In genomic region chr2:112682101-112682500, GRCh38 we compare ENCODE assay signal across 22 cellular contexts. TPM values are rescaled to one million over a fixed set of nuclear protein-coding genes. Genes with fewer than 3 reads are reported as not detected.
DNase-seq lines count a peak whose midpoint lies in the region; ATAC-seq, FAIRE-seq and TF ChIP-seq lines count a peak whose summit lies in the region.
"Had no signal": no experiment of that assay in that cellular context is flagged by ENCODE, and none has a peak within 500 bp of the region (broad histone marks: within the 10 kb centered on the region; RNA-seq: fewer than 3 reads in every experiment).

No MANE protein-coding gene starts in this region.

- H3K27me3 ChIP-seq in K562 (ENCODE audit: control insufficient read depth in 2 of 2, insufficient read depth in 2 of 2, low read length in 2 of 2) (no peaks in the 10 kb centered on the region), parathyroid adenoma (ENCODE audit: control insufficient read depth, insufficient read depth, low read length) (no peaks in the 10 kb centered on the region), Caco-2 (replicated peaks; ENCODE audit: control insufficient read depth, insufficient read depth, low read length) (no peaks in the 10 kb centered on the region)

- no peak for FAIRE-seq in K562 (lab: Jason Lieb, UNC)

- H3K27ac ChIP-seq in K562 (ENCODE audit: extremely low read depth, low read depth, low read length) = no peak overlapping the region
- no peak overlapping the region for H3K27ac ChIP-seq in parathyroid adenoma

- in situ Hi-C loops in K562 (cut with MboI) = no loop called here

- H3K4me3 ChIP-seq in K562 (no peak overlapping the region), parathyroid adenoma (ENCODE audit: low read depth, low read length) (no peak overlapping the region), Caco-2 (ENCODE audit: low read depth, low read length) (no peak overlapping the region)
- H3K4me3 ChIP-seq: HAP-1 had no signal

- TF ChIP-seq RAD21 in K562 (CRISPR knock-in tag; conservative IDR thresholded peaks at IDR 0.05 in 1 of 2, IDR thresholded peaks at IDR 0.05 in 1 of 2) = no peak

- peak; percentile 96 for DNase-seq in GF-D8 (lab: John Stamatoyannopoulos, UW)
- peak; percentile 78 for DNase-seq in MV-4-11 (lab: John Stamatoyannopoulos, UW)
- DNase-seq in K562 (ENCODE audit: extremely low read depth in 1 of 4, low spot score in 3 of 4) = no peak
- no peak for DNase-seq in medulla oblongata (ENCODE audit: extremely low spot score)
- DNase-seq in Caco-2 = no peak
- no peak for DNase-seq in DMS 273 (lab: John Stamatoyannopoulos, UW; ENCODE audit: unreplicated experiment)
- DNase-seq: DMS53, NCI-H1105 treated with DMSO at 0.1 percent for 48 hours, NCI-H1930, NCI-H2171, NCI-H446 treated with DMSO at 0.1 percent for 48 hours, NCI-H82, RPMI8226, T-helper 17 cell had no signal

- H3K9me3 ChIP-seq in K562 (replicated peaks; ENCODE audit: control insufficient read depth, insufficient read depth, low read depth, low read length) (no peaks in the 10 kb centered on the region), parathyroid adenoma (ENCODE audit: control insufficient read depth, low read length) (no peaks in the 10 kb centered on the region), Caco-2 (no peaks in the 10 kb centered on the region)
- H3K9me3 ChIP-seq: HAP-1 had no signal

- peaks cover 28 to 53% of the 10 kb centered on the region in 2 experiments for H3K4me1 ChIP-seq in K562 (replicated peaks in 1 of 2; ENCODE audit: control insufficient read depth in 2 of 2, insufficient read depth in 2 of 2, low read length in 2 of 2)
- H3K4me1 ChIP-seq in parathyroid adenoma = no peaks in the 10 kb centered on the region
- no peaks in the 10 kb centered on the region for H3K4me1 ChIP-seq in Caco-2
- H3K4me1 ChIP-seq: HAP-1 had no signal

- H2AFZ ChIP-seq in K562 (ENCODE audit: low read depth, low read length) = peak overlapping the region; percentile 77
- H2AFZ ChIP-seq in parathyroid adenoma = peak overlapping the region; percentile 34

- no peak overlapping the region for H3K27ac Mint-ChIP-seq in Caco-2 (ENCODE audit: unreplicated experiment)
- H3K27ac Mint-ChIP-seq: T-helper 17 cell had no signal

- ATAC-seq in K562 (no peak), HG03457 (IDR thresholded peaks at IDR 0.05; ENCODE audit: unreplicated experiment) (no peak)
- ATAC-seq: T-helper 17 cell had no signal

- no peaks in the 10 kb centered on the region for H3K36me3 ChIP-seq in K562 (ENCODE audit: control insufficient read depth, insufficient read depth, low read length)
- H3K36me3 ChIP-seq in parathyroid adenoma (ENCODE audit: control insufficient read depth, insufficient read depth, low read length) = no peaks in the 10 kb centered on the region
- H3K36me3 ChIP-seq in Caco-2 (ENCODE audit: control insufficient read depth, insufficient read depth, low read length) = no peaks in the 10 kb centered on the region
- H3K36me3 ChIP-seq: HAP-1 had no signal

- no peaks in the 10 kb centered on the region for H3K9me3 Mint-ChIP-seq in Caco-2 (ENCODE audit: unreplicated experiment)

- no peak overlapping the region for H3K4me3 Mint-ChIP-seq in Caco-2 (ENCODE audit: unreplicated experiment)
- H3K4me3 Mint-ChIP-seq: T-helper 17 cell had no signal

- peak overlapping the region in 1 of 2 experiments; percentile 60; a peak in 1 of 4 replicates for H3K9ac ChIP-seq in K562 (ENCODE audit: insufficient read depth in 1 of 2, low read depth in 2 of 2, low read length in 2 of 2)
- no peak overlapping the region for H3K9ac ChIP-seq in parathyroid adenoma

- H3K4me2 ChIP-seq in K562 (ENCODE audit: insufficient read depth, low read length) (no peak overlapping the region), parathyroid adenoma (ENCODE audit: low read length) (no peak overlapping the region)

- CTCF ChIA-PET in K562 (lab: Yijun Ruan, JAX; ENCODE audit: low intra/inter-chr PET ratio) (no interaction called here), Caco-2 (lab: Charles Lee) (no interaction called here)

- no peaks in the 10 kb centered on the region for H3K9me1 ChIP-seq in K562 (ENCODE audit: control insufficient read depth, insufficient read depth, low read length)

- no peaks in the 10 kb centered on the region for H3K79me2 ChIP-seq in K562 (ENCODE audit: control insufficient read depth, insufficient read depth, low read length)
- no peaks in the 10 kb centered on the region for H3K79me2 ChIP-seq in parathyroid adenoma

- no peak for TF ChIP-seq CTCF in K562 (IDR thresholded peaks at IDR 0.05 in 2 of 3, conservative IDR thresholded peaks at IDR 0.05 in 1 of 3; ENCODE audit: insufficient read depth in 2 of 3, low read depth in 1 of 3, low read length in 3 of 3)
- TF ChIP-seq CTCF in parathyroid adenoma (IDR thresholded peaks at IDR 0.05) = no peak
- TF ChIP-seq CTCF in Caco-2 (IDR thresholded peaks at IDR 0.05; ENCODE audit: insufficient read depth in 1 of 2, low read depth in 1 of 2, low read length in 1 of 2, severe bottlenecking in 1 of 2, unreplicated experiment in 1 of 2) = no peak

- no peaks in the 10 kb centered on the region for H3K4me1 Mint-ChIP-seq in Caco-2 (ENCODE audit: low read depth, unreplicated experiment)

- no peak for TF ChIP-seq EP300 in K562 (IDR thresholded peaks at IDR 0.05; ENCODE audit: low read length)

- intact Hi-C loops in K562 (cut with micrococcal nuclease) (no loop called here), Caco-2 (cut with micrococcal nuclease; ENCODE audit: unreplicated experiment) (no loop called here)

- no peaks in the 10 kb centered on the region for H3K36me3 Mint-ChIP-seq in Caco-2 (ENCODE audit: insufficient read depth, unreplicated experiment)

- POLR2A ChIA-PET in K562 (lab: Yijun Ruan, JAX) = interaction anchor here (2.1 to 3.1 kb wide), 5 partner anchors 8 to 37 kb away, joined by 5 to 12 read pairs (median 9); partner anchors contain the start of gene SLC20A1
- POLR2A ChIA-PET in Caco-2 (lab: Charles Lee) = no interaction called here

- H4K20me1 ChIP-seq in K562 (replicated peaks; ENCODE audit: control insufficient read depth, insufficient read depth, low read length) = no peaks in the 10 kb centered on the region

- BruUV-seq in K562 (replicated peaks; lab: Mats Ljungman, UMichigan) (no TSS peak), Caco-2 (replicated peaks; lab: Mats Ljungman, UMichigan) (no TSS peak)

- TF ChIP-seq POLR2A in K562 (conservative IDR thresholded peaks at IDR 0.05) = no peak

- H3K27me3 Mint-ChIP-seq in Caco-2 (ENCODE audit: insufficient read depth, unreplicated experiment) = no peaks in the 10 kb centered on the region
- H3K27me3 Mint-ChIP-seq: T-helper 17 cell had no signal

- 66% methylated on average over 7 of the region's 7 CpGs for WGBS in K562 (ENCODE audit: insufficient coverage, low coverage, missing lambda C conversion rate)

TF ChIP-seq in K562, 482 proteins besides CTCF, POLR2A, EP300 and RAD21 (continues in another document):
- peak; percentile 62 for TF ChIP-seq L3MBTL2 (IDR thresholded peaks at IDR 0.05)
- no peak for TF ChIP-seq MTA3 (IDR thresholded peaks at IDR 0.05; ENCODE audit: borderline replicate concordance)

RNA-seq across cellular contexts. Expression of gene SLC20A1, which starts 36.4 kb away (rescaled TPM):
- 495 and 804 TPM in 2 replicates for total RNA-seq in K562 (2011; cell fraction: chromatin; rRNA removed; ENCODE audit: low replicate concordance)
- total RNA-seq in K562 (2011; cell fraction: nucleolus; rRNA removed) = 263 and 289 TPM in 2 replicates
- total RNA-seq in K562 (2011; cell fraction: nucleoplasm; rRNA removed) = 478 and 674 TPM in 2 replicates
- total RNA-seq in K562 (2014; rRNA removed) (64.7 and 66.0 TPM in 2 replicates), K562 (2014; rRNA removed; fragmentation: Illumina TruSeq; extraction: Trizol) (95.1 and 111 TPM in 2 replicates), K562 (2015; rRNA removed; fragmentation: Illumina TruSeq; extraction: Trizol) (66.8 and 68.9 TPM in 2 replicates), K562 (2021) (123 and 136 TPM in 2 replicates), Caco-2 (2022) (91.1 and 102 TPM in 2 replicates)
- polyA plus RNA-seq in K562 (2011; rRNA removed) (101 and 150 TPM in 2 replicates), K562 (2014; fragmentation: Illumina TruSeq; extraction: Trizol) (85.8 and 87.8 TPM in 2 replicates), K562 (2014; fragmentation: Nextera tagmentation; extraction: Ambion mirVana) (10 to 100 TPM; 53.8 to 56.1 TPM), K562 (2014; rRNA removed) (74.7 and 77.3 TPM in 2 replicates)
- 105 and 114 TPM in 2 replicates for polyA plus RNA-seq in K562 (2011; cell fraction: cytosol; rRNA removed)
- polyA plus RNA-seq in K562 (2011; cell fraction: nucleus; rRNA removed) = 166 and 277 TPM in 2 replicates
- 55.6 and 102 TPM in 2 replicates for polyA plus RNA-seq in K562 (2012)
- polyA minus RNA-seq in K562 (2011; rRNA and poly(A)+ RNA removed) = 151 and 243 TPM in 2 replicates
- polyA minus RNA-seq in K562 (2011; cell fraction: cytosol; rRNA and poly(A)+ RNA removed) = 79.2 and 124 TPM in 2 replicates
- 120 and 135 TPM in 2 replicates for polyA minus RNA-seq in K562 (2011; cell fraction: nucleus; rRNA and poly(A)+ RNA removed)

RNA-seq across cellular contexts. Expression of gene NT5DC4, which starts 38.7 kb away (rescaled TPM):
- 26.6 and 60.2 TPM in 2 replicates for total RNA-seq in K562 (2011; cell fraction: chromatin; rRNA removed; ENCODE audit: low replicate concordance)
- 32.0 and 34.7 TPM in 2 replicates for total RNA-seq in K562 (2011; cell fraction: nucleolus; rRNA removed)
- 22.7 and 29.8 TPM in 2 replicates for total RNA-seq in K562 (2011; cell fraction: nucleoplasm; rRNA removed)
- total RNA-seq in K562 (2014; rRNA removed) (0.94 and 1.0 TPM in 2 replicates), K562 (2014; rRNA removed; fragmentation: Illumina TruSeq; extraction: Trizol) (0.44 and 2.3 TPM in 2 replicates), K562 (2015; rRNA removed; fragmentation: Illumina TruSeq; extraction: Trizol) (0.45 and 0.65 TPM in 2 replicates), K562 (2021) (4.7 and 6.8 TPM in 2 replicates), Caco-2 (2022) (3.3 and 4.0 TPM in 2 replicates)
- polyA plus RNA-seq in K562 (2011; rRNA removed) (3.4 and 6.9 TPM in 2 replicates), K562 (2014; fragmentation: Illumina TruSeq; extraction: Trizol) (0.56 and 1.8 TPM in 2 replicates), K562 (2014; fragmentation: Nextera tagmentation; extraction: Ambion mirVana) (1 to 10 TPM; 2.5 to 2.8 TPM), K562 (2014; rRNA removed) (1.6 and 5.0 TPM in 2 replicates)
- polyA plus RNA-seq in K562 (2011; cell fraction: cytosol; rRNA removed) = 0.65 and 1.6 TPM in 2 replicates
- polyA plus RNA-seq in K562 (2011; cell fraction: nucleus; rRNA removed) = 39.8 and 97.5 TPM in 2 replicates
- 1.3 and 9.4 TPM in 2 replicates for polyA plus RNA-seq in K562 (2012)
- polyA minus RNA-seq in K562 (2011; rRNA and poly(A)+ RNA removed) = 0.36 and 2.7 TPM in 2 replicates
- polyA minus RNA-seq in K562 (2011; cell fraction: cytosol; rRNA and poly(A)+ RNA removed) = 8.7 TPM in 1 of 2 replicates, not detected in the other
- 6.9 and 15.8 TPM in 2 replicates for polyA minus RNA-seq in K562 (2011; cell fraction: nucleus; rRNA and poly(A)+ RNA removed)
- total RNA-seq: HT1080, OCI-LY7, SK-MEL-5, T-helper 17 cell had no signal
- polyA plus RNA-seq: AG04450, BJ had no signal

Comparison
In these comparisons a context has a peak if more than half of its experiments do, and no peak if none do; other contexts are left out.
1. DNase-seq: peak in GF-D8 (single experiment) and MV-4-11 (single experiment); none in K562 (0 of 4), medulla oblongata (single experiment), Caco-2 (0 of 2) and DMS 273 (single experiment).